Comparison of ENCODE assay signal across 8 cellular contexts in genomic region chr16:31073073-31073822, GRCh38.
DNase-seq lines count a peak whose midpoint lies in the region; ATAC-seq and TF ChIP-seq lines count a peak whose summit lies in the region.

No MANE protein-coding gene starts in this region.

- H3K4me3 ChIP-seq in AG09309 (ENCODE audit: control insufficient read depth, low read depth, low read length) = peak overlapping the region; percentile 95

- ATAC-seq in HG03159 (IDR thresholded peaks at IDR 0.05; ENCODE audit: unreplicated experiment) = peak; percentile 44

- peak; percentile 45 for TF ChIP-seq POLR2A in GM18951 (IDR thresholded peaks at IDR 0.05; ENCODE audit: extremely low read depth, insufficient read depth, insufficient read length)

- DNase-seq in AG09309 (ENCODE audit: low read depth) (peak; percentile 52), NCI-H345 treated with DMSO at 0.1 percent for 48 hours (lab: John Stamatoyannopoulos, UW; ENCODE audit: unreplicated experiment) (peak; percentile 62), cerebellar nuclear complex (lab: John Stamatoyannopoulos, UW) (peak; percentile 57 to 77), kidney glomerular epithelial cell (lab: John Stamatoyannopoulos, UW) (peak; percentile 77)
- peak; percentile 71 for DNase-seq in activated CD4-positive, alpha-beta T cell treated with anti-CD3 and anti-CD28 coated beads for 1 hour
- peak; percentile 95 for DNase-seq in stimulated activated CD4-positive, alpha-beta T cell treated with anti-CD3 and anti-CD28 coated beads, Interleukin-15, amount 100 ng/mL, for 24 hours

- no peak for TF ChIP-seq CTCF in AG09309 (IDR thresholded peaks at IDR 0.05; ENCODE audit: control insufficient read depth, insufficient read depth, low read depth, low read length, missing control alignments)

- in situ Hi-C loops in GM18951 (cut with MboI; ENCODE audit: low sequenced_read_pairs, unreplicated experiment) = no loop called here

Comparison
In these comparisons a context has a peak if more than half of its experiments do, and no peak if none do; other contexts are left out.
1. Peak in every context shown above with its lines: DNase-seq, ATAC-seq and H3K4me3 ChIP-seq.